In the genomic region with DNA sequence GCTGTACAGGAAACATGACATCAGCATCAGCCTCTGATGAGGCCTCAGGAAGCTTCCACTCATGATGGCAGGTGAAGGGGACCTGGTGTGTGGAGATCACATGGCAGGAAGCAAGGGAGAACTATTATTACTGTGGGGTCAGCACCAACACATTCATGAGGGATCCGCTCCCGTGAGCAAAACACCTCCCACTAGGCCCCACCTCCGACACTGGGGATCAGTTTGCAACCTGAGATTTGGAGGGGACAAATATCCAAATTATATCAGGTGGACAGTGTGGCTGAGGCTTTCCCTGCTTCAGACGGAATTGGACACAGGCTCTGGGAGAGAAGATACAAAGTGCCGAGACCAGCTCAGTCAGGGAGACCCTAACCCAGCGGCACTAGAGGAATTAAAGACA, we compare ENCODE assay signal across 24 cellular contexts. TPM values are rescaled to one million over a fixed set of nuclear protein-coding genes. Genes with fewer than 3 reads are reported as not detected.
DNase-seq lines count a peak whose midpoint lies in the region; TF ChIP-seq lines count a peak whose summit lies in the region.
"Had no signal": no experiment of that assay in that cellular context is flagged by ENCODE, and none has a peak within 500 bp of the region (broad histone marks: within the 10 kb centered on the region; RNA-seq: fewer than 3 reads in every experiment).

No MANE protein-coding gene starts in this region.

- DNase-seq in activated naive CD4-positive, alpha-beta T cell treated with anti-CD3 and anti-CD28 coated beads for 36 hours, result no peak
- peak; percentile 18 for DNase-seq in endodermal cell
- DNase-seq in osteocyte (ENCODE audit: extremely low spot score, unreplicated experiment), result peak; percentile 42
- no peak for DNase-seq in NCI-H526 (lab: John Stamatoyannopoulos, UW)
- no peak for DNase-seq in activated T-helper 1 cell treated with anti-CD3 and anti-CD28 coated beads, Interleukin-12 subunit alpha, Interleukin-12 subunit beta, Interleukin-2, Interleukin-4 antibody, amounts not matched to agents 30 ng/mL and 10 ng/mL and 1 ng/mL, durations not matched to agents 14 hours and 24 hours and 36 hours (ENCODE audit: low spot score)
- no peak for DNase-seq in activated CD4-positive, alpha-beta T cell treated with anti-CD3 and anti-CD28 coated beads, Interleukin-2, amount 10 ng/mL, durations not matched to agents 24 days and 14 days
- DNase-seq: 8988T; ACHN; AML-193; BE2C; CD4-positive, alpha-beta T cell; CD8-positive, alpha-beta memory T cell; DMS 273 treated with DMSO at 0.1 percent for 48 hours; DMS79; EL; GDM1; GM23248; H7; HCEC 1CT had no signal

- H3K27ac Mint-ChIP-seq in activated naive CD4-positive, alpha-beta T cell treated with anti-CD3 and anti-CD28 coated beads, Interleukin-2, amount 50 U/mL, for 24 hours, result peak overlapping the region; percentile 51
- no peak overlapping the region for H3K27ac Mint-ChIP-seq in activated naive CD4-positive, alpha-beta T cell treated with anti-CD3 and anti-CD28 coated beads for 36 hours
- H3K27ac Mint-ChIP-seq in endodermal cell, result no peak overlapping the region
- no peak overlapping the region for H3K27ac Mint-ChIP-seq in osteocyte (ENCODE audit: unreplicated experiment)
- no peak overlapping the region for H3K27ac Mint-ChIP-seq in activated T-helper 1 cell treated with anti-CD3 and anti-CD28 coated beads, Interleukin-12 subunit alpha, Interleukin-12 subunit beta, Interleukin-2, Interleukin-4 antibody, amounts not matched to agents 30 ng/mL and 10 ng/mL and 1 ng/mL, durations not matched to agents 14 hours and 24 hours and 36 hours
- H3K27ac Mint-ChIP-seq in activated CD4-positive, alpha-beta T cell treated with anti-CD3 and anti-CD28 coated beads, Interleukin-2, amount 10 ng/mL, durations not matched to agents 24 days and 14 days, result no peak overlapping the region
- H3K27ac Mint-ChIP-seq: CD14-positive monocyte; CD4-positive, alpha-beta T cell had no signal

- intact Hi-C loops in activated naive CD4-positive, alpha-beta T cell treated with anti-CD3 and anti-CD28 coated beads for 36 hours (cut with micrococcal nuclease), result loop anchor here (10.0 kb wide), 1 partner anchor 195 kb away; a partner anchor contains a TSS
- intact Hi-C loops in activated T-helper 1 cell treated with anti-CD3 and anti-CD28 coated beads, Interleukin-12 subunit alpha, Interleukin-12 subunit beta, Interleukin-2, Interleukin-4 antibody, amounts not matched to agents 30 ng/mL and 10 ng/mL and 1 ng/mL, durations not matched to agents 14 hours and 24 hours and 36 hours (cut with micrococcal nuclease), result no loop called here
- intact Hi-C loops in activated CD4-positive, alpha-beta T cell treated with anti-CD3 and anti-CD28 coated beads, Interleukin-2, amount 10 ng/mL, durations not matched to agents 24 days and 14 days (cut with micrococcal nuclease), result no loop called here

- no peak overlapping the region for H3K9ac ChIP-seq in endodermal cell (ENCODE audit: extremely low read depth, low read length, poor library complexity, severe bottlenecking)
- H3K9ac ChIP-seq: BLaER1 treated with 17β-estradiol and CSF1 and Interleukin-3, amounts not matched to agents 10 nM and 100 nM; GM23248 had no signal

- H3K27me3 Mint-ChIP-seq in activated naive CD4-positive, alpha-beta T cell treated with anti-CD3 and anti-CD28 coated beads, Interleukin-2, amount 50 U/mL, for 24 hours, result no peaks in the 10 kb centered on the region
- H3K27me3 Mint-ChIP-seq in activated naive CD4-positive, alpha-beta T cell treated with anti-CD3 and anti-CD28 coated beads for 36 hours (ENCODE audit: low read depth), result no peaks in the 10 kb centered on the region
- H3K27me3 Mint-ChIP-seq in endodermal cell (ENCODE audit: insufficient read depth) (peaks cover 4% of the 10 kb centered on the region), osteocyte (ENCODE audit: unreplicated experiment) (peaks cover 7% of the 10 kb centered on the region)
- H3K27me3 Mint-ChIP-seq in activated T-helper 1 cell treated with anti-CD3 and anti-CD28 coated beads, Interleukin-12 subunit alpha, Interleukin-12 subunit beta, Interleukin-2, Interleukin-4 antibody, amounts not matched to agents 30 ng/mL and 10 ng/mL and 1 ng/mL, durations not matched to agents 14 hours and 24 hours and 36 hours (ENCODE audit: insufficient read depth), result peaks cover 5% of the 10 kb centered on the region
- H3K27me3 Mint-ChIP-seq in activated CD4-positive, alpha-beta T cell treated with anti-CD3 and anti-CD28 coated beads, Interleukin-2, amount 10 ng/mL, durations not matched to agents 24 days and 14 days, result no peaks in the 10 kb centered on the region
- H3K27me3 Mint-ChIP-seq: CD4-positive, alpha-beta T cell; CD8-positive, alpha-beta memory T cell had no signal

- H3K4me3 Mint-ChIP-seq in activated naive CD4-positive, alpha-beta T cell treated with anti-CD3 and anti-CD28 coated beads, Interleukin-2, amount 50 U/mL, for 24 hours, result no peak overlapping the region
- no peak overlapping the region for H3K4me3 Mint-ChIP-seq in activated naive CD4-positive, alpha-beta T cell treated with anti-CD3 and anti-CD28 coated beads for 36 hours
- no peak overlapping the region for H3K4me3 Mint-ChIP-seq in endodermal cell
- H3K4me3 Mint-ChIP-seq in osteocyte (ENCODE audit: unreplicated experiment), result no peak overlapping the region
- no peak overlapping the region for H3K4me3 Mint-ChIP-seq in activated T-helper 1 cell treated with anti-CD3 and anti-CD28 coated beads, Interleukin-12 subunit alpha, Interleukin-12 subunit beta, Interleukin-2, Interleukin-4 antibody, amounts not matched to agents 30 ng/mL and 10 ng/mL and 1 ng/mL, durations not matched to agents 14 hours and 24 hours and 36 hours
- no peak overlapping the region for H3K4me3 Mint-ChIP-seq in activated CD4-positive, alpha-beta T cell treated with anti-CD3 and anti-CD28 coated beads, Interleukin-2, amount 10 ng/mL, durations not matched to agents 24 days and 14 days
- H3K4me3 Mint-ChIP-seq: CD14-positive monocyte; CD4-positive, alpha-beta T cell; CD8-positive, alpha-beta memory T cell had no signal

- WGBS in endodermal cell (ENCODE audit: insufficient coverage in 1 of 2, insufficient read length in 1 of 2), 2 experiments, result 92 to 98% methylated on average over 5 to 6 of the region's 6 CpGs

- H3K36me3 ChIP-seq in endodermal cell (ENCODE audit: control insufficient read depth, insufficient read depth, low read length), result no peaks in the 10 kb centered on the region
- H3K36me3 ChIP-seq: BE2C had no signal

- CTCF ChIA-PET in activated naive CD4-positive, alpha-beta T cell treated with anti-CD3 and anti-CD28 coated beads for 36 hours (lab: Charles Lee), result interaction anchor here (0.9 to 9.0 kb wide), 2 partner anchors 20 to 44 kb away, joined by 4 to 110 read pairs; no protein-coding TSS in a partner anchor

- H3K4me3 ChIP-seq in endodermal cell (ENCODE audit: low read length), result no peak overlapping the region
- H3K4me3 ChIP-seq: A549; BLaER1 treated with 17β-estradiol and CSF1 and Interleukin-3, amounts not matched to agents 10 nM and 100 nM; GM12878; GM23248 had no signal

- H3K27ac ChIP-seq in endodermal cell (ENCODE audit: low read depth, low read length), result no peak overlapping the region
- H3K27ac ChIP-seq: A549; BLaER1 treated with 17β-estradiol and CSF1 and Interleukin-3, amounts not matched to agents 10 nM and 100 nM; GM23248 had no signal

- no peaks in the 10 kb centered on the region for H3K27me3 ChIP-seq in endodermal cell (ENCODE audit: control insufficient read depth, insufficient read depth, low read length, poor library complexity, severe bottlenecking)
- H3K27me3 ChIP-seq: BE2C; BLaER1 treated with 17β-estradiol and CSF1 and Interleukin-3, amounts not matched to agents 10 nM and 100 nM had no signal

- H3K4me1 Mint-ChIP-seq in activated naive CD4-positive, alpha-beta T cell treated with anti-CD3 and anti-CD28 coated beads, Interleukin-2, amount 50 U/mL, for 24 hours, result peaks cover 16% of the 10 kb centered on the region
- peaks cover 16% of the 10 kb centered on the region for H3K4me1 Mint-ChIP-seq in activated naive CD4-positive, alpha-beta T cell treated with anti-CD3 and anti-CD28 coated beads for 36 hours (ENCODE audit: low read depth)
- H3K4me1 Mint-ChIP-seq in endodermal cell (peaks cover 2% of the 10 kb centered on the region), osteocyte (ENCODE audit: unreplicated experiment) (peaks cover 2% of the 10 kb centered on the region)
- H3K4me1 Mint-ChIP-seq in activated T-helper 1 cell treated with anti-CD3 and anti-CD28 coated beads, Interleukin-12 subunit alpha, Interleukin-12 subunit beta, Interleukin-2, Interleukin-4 antibody, amounts not matched to agents 30 ng/mL and 10 ng/mL and 1 ng/mL, durations not matched to agents 14 hours and 24 hours and 36 hours (ENCODE audit: low read depth), result peaks cover 13% of the 10 kb centered on the region
- peaks cover 10% of the 10 kb centered on the region for H3K4me1 Mint-ChIP-seq in activated CD4-positive, alpha-beta T cell treated with anti-CD3 and anti-CD28 coated beads, Interleukin-2, amount 10 ng/mL, durations not matched to agents 24 days and 14 days

- TF ChIP-seq CTCF in endodermal cell (conservative IDR thresholded peaks at IDR 0.05) (no peak), osteocyte (IDR thresholded peaks at IDR 0.05) (no peak)

- H3K36me3 Mint-ChIP-seq in activated naive CD4-positive, alpha-beta T cell treated with anti-CD3 and anti-CD28 coated beads, Interleukin-2, amount 50 U/mL, for 24 hours, result peaks cover 4% of the 10 kb centered on the region
- peaks cover 7% of the 10 kb centered on the region for H3K36me3 Mint-ChIP-seq in activated naive CD4-positive, alpha-beta T cell treated with anti-CD3 and anti-CD28 coated beads for 36 hours (ENCODE audit: low read depth)
- H3K36me3 Mint-ChIP-seq in endodermal cell (ENCODE audit: low read depth), result peaks cover 1% of the 10 kb centered on the region
- peaks cover 1% of the 10 kb centered on the region for H3K36me3 Mint-ChIP-seq in osteocyte (ENCODE audit: unreplicated experiment)
- no peaks in the 10 kb centered on the region for H3K36me3 Mint-ChIP-seq in activated T-helper 1 cell treated with anti-CD3 and anti-CD28 coated beads, Interleukin-12 subunit alpha, Interleukin-12 subunit beta, Interleukin-2, Interleukin-4 antibody, amounts not matched to agents 30 ng/mL and 10 ng/mL and 1 ng/mL, durations not matched to agents 14 hours and 24 hours and 36 hours (ENCODE audit: low read depth)
- no peaks in the 10 kb centered on the region for H3K36me3 Mint-ChIP-seq in activated CD4-positive, alpha-beta T cell treated with anti-CD3 and anti-CD28 coated beads, Interleukin-2, amount 10 ng/mL, durations not matched to agents 24 days and 14 days (ENCODE audit: low read depth)
- H3K36me3 Mint-ChIP-seq: CD14-positive monocyte had no signal

- peaks cover 7% of the 10 kb centered on the region for H3K9me3 Mint-ChIP-seq in activated naive CD4-positive, alpha-beta T cell treated with anti-CD3 and anti-CD28 coated beads, Interleukin-2, amount 50 U/mL, for 24 hours
- peaks cover 28% of the 10 kb centered on the region for H3K9me3 Mint-ChIP-seq in activated naive CD4-positive, alpha-beta T cell treated with anti-CD3 and anti-CD28 coated beads for 36 hours
- H3K9me3 Mint-ChIP-seq in endodermal cell, result peaks cover 61% of the 10 kb centered on the region
- H3K9me3 Mint-ChIP-seq in osteocyte (ENCODE audit: unreplicated experiment), result no peaks in the 10 kb centered on the region
- H3K9me3 Mint-ChIP-seq in activated T-helper 1 cell treated with anti-CD3 and anti-CD28 coated beads, Interleukin-12 subunit alpha, Interleukin-12 subunit beta, Interleukin-2, Interleukin-4 antibody, amounts not matched to agents 30 ng/mL and 10 ng/mL and 1 ng/mL, durations not matched to agents 14 hours and 24 hours and 36 hours, result peaks cover 31% of the 10 kb centered on the region
- peaks cover 12% of the 10 kb centered on the region for H3K9me3 Mint-ChIP-seq in activated CD4-positive, alpha-beta T cell treated with anti-CD3 and anti-CD28 coated beads, Interleukin-2, amount 10 ng/mL, durations not matched to agents 24 days and 14 days

- peaks cover 53% of the 10 kb centered on the region for H3K9me3 ChIP-seq in endodermal cell (ENCODE audit: control insufficient read depth, low read length)
- H3K9me3 ChIP-seq: BE2C had no signal

- no peaks in the 10 kb centered on the region for H3K4me1 ChIP-seq in endodermal cell (ENCODE audit: control insufficient read depth, insufficient read depth, low read length)
- H3K4me1 ChIP-seq: BE2C had no signal

RNA-seq across cellular contexts. Expression of a gene that starts 5.7 kb away (rescaled TPM):
- 1 to 10 TPM; 3.1 to 3.5 TPM for total RNA-seq in activated naive CD4-positive, alpha-beta T cell treated with anti-CD3 and anti-CD28 coated beads for 36 hours
- total RNA-seq in endodermal cell (10 to 100 TPM; 30.2 to 32.1 TPM), osteocyte (3.0 and 4.1 TPM in 2 replicates)
- 4.6 TPM for polyA plus RNA-seq in endodermal cell (2013, experiment 1 of 2)
- polyA plus RNA-seq in endodermal cell (2013, experiment 2 of 2), result 5.4 TPM
- 6.5 and 6.8 TPM in 2 replicates for total RNA-seq in activated T-helper 1 cell treated with anti-CD3 and anti-CD28 coated beads, Interleukin-12 subunit alpha, Interleukin-12 subunit beta, Interleukin-2, Interleukin-4 antibody, amounts not matched to agents 30 ng/mL and 10 ng/mL and 1 ng/mL, durations not matched to agents 14 hours and 24 hours and 36 hours
- total RNA-seq in activated CD4-positive, alpha-beta T cell treated with anti-CD3 and anti-CD28 coated beads, Interleukin-2, amount 10 ng/mL, durations not matched to agents 24 days and 14 days, result 5.0 and 5.8 TPM in 2 replicates

RNA-seq across cellular contexts. Expression of a gene that starts 30.4 kb away (rescaled TPM):
- total RNA-seq in activated naive CD4-positive, alpha-beta T cell treated with anti-CD3 and anti-CD28 coated beads for 36 hours, result 100 to 1,000 TPM; 117 to 125 TPM
- 100 to 1,000 TPM; 115 to 137 TPM for total RNA-seq in endodermal cell
- 101 TPM for polyA plus RNA-seq in endodermal cell (2013, experiment 1 of 2)
- 87.3 TPM for polyA plus RNA-seq in endodermal cell (2013, experiment 2 of 2)
- total RNA-seq in osteocyte, result 77.8 and 80.8 TPM in 2 replicates
- 176 and 189 TPM in 2 replicates for total RNA-seq in activated T-helper 1 cell treated with anti-CD3 and anti-CD28 coated beads, Interleukin-12 subunit alpha, Interleukin-12 subunit beta, Interleukin-2, Interleukin-4 antibody, amounts not matched to agents 30 ng/mL and 10 ng/mL and 1 ng/mL, durations not matched to agents 14 hours and 24 hours and 36 hours
- 160 and 176 TPM in 2 replicates for total RNA-seq in activated CD4-positive, alpha-beta T cell treated with anti-CD3 and anti-CD28 coated beads, Interleukin-2, amount 10 ng/mL, durations not matched to agents 24 days and 14 days

RNA-seq across cellular contexts. Expression of a gene that starts 43.0 kb away (rescaled TPM):
- total RNA-seq in activated naive CD4-positive, alpha-beta T cell treated with anti-CD3 and anti-CD28 coated beads for 36 hours, result 1 to 10 TPM; 4.4 to 5.5 TPM
- 1 to 10 TPM; 4.6 to 6.8 TPM for total RNA-seq in endodermal cell
- polyA plus RNA-seq in endodermal cell (2013, experiment 1 of 2), result 5.4 TPM
- 5.2 TPM for polyA plus RNA-seq in endodermal cell (2013, experiment 2 of 2)
- total RNA-seq in osteocyte, result 3.9 and 6.2 TPM in 2 replicates
- 3.4 and 4.5 TPM in 2 replicates for total RNA-seq in activated T-helper 1 cell treated with anti-CD3 and anti-CD28 coated beads, Interleukin-12 subunit alpha, Interleukin-12 subunit beta, Interleukin-2, Interleukin-4 antibody, amounts not matched to agents 30 ng/mL and 10 ng/mL and 1 ng/mL, durations not matched to agents 14 hours and 24 hours and 36 hours
- 3.6 and 4.4 TPM in 2 replicates for total RNA-seq in activated CD4-positive, alpha-beta T cell treated with anti-CD3 and anti-CD28 coated beads, Interleukin-2, amount 10 ng/mL, durations not matched to agents 24 days and 14 days

Comparison
In these comparisons a context has a peak if more than half of its experiments do, and no peak if none do; other contexts are left out.
1. DNase-seq: peak in endodermal cell (single experiment) and osteocyte (single experiment); none in activated naive CD4-positive, alpha-beta T cell treated with anti-CD3 and anti-CD28 coated beads for 36 hours (single experiment), NCI-H526 (0 of 2), activated T-helper 1 cell treated with anti-CD3 and anti-CD28 coated beads, Interleukin-12 subunit alpha, Interleukin-12 subunit beta, Interleukin-2, Interleukin-4 antibody, amounts not matched to agents 30 ng/mL and 10 ng/mL and 1 ng/mL, durations not matched to agents 14 hours and 24 hours and 36 hours (single experiment) and activated CD4-positive, alpha-beta T cell treated with anti-CD3 and anti-CD28 coated beads, Interleukin-2, amount 10 ng/mL, durations not matched to agents 24 days and 14 days (single experiment).